ENCODE assay signal across 27 cellular contexts in the genomic region with DNA sequence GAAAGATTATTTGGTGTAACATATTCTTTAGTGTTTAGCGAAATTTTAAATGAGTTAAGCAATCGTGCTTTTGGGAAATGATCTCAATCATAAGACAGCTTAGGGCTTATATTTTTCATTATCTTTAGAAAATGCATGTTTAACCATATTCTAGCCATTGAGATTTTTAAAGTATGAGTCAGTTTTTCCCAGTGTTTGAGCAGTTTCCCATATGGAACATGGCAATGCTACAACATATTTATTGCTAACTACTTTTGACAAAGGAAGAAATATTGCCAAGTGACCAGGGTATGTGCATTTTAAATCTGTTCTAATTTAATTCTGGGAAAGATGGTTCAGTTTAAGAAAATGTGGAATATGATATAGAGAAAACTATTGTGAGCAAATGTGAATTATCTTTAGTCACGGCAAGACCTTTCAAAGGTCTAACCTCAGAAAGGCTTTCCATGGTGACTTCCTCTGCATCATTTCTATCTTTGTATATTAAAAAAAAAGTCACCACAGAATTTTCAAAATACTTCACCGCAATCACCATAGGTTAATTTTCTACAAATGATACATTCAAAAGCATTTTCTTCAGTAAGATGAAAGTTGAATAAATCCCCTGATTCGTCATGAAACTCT.
"Had no signal": no experiment of that assay in that cellular context is flagged by ENCODE, and none has a peak within 500 bp of the region (broad histone marks: within the 10 kb centered on the region; RNA-seq: fewer than 3 reads in every experiment).

No MANE protein-coding gene starts in this region.

- H3K36me3 ChIP-seq: gastrocnemius medialis, left ventricle myocardium inferior, vagina had no signal

- H3K4me3 ChIP-seq: body of pancreas, coronary artery, gastrocnemius medialis, hepatocyte, left ventricle myocardium inferior, lung, mucosa of descending colon, skin epidermis, testis, vagina had no signal

- H3K27me3 ChIP-seq: body of pancreas, gastrocnemius medialis, hepatocyte, testis, vagina had no signal

- H3K27ac ChIP-seq: body of pancreas, coronary artery, gastrocnemius medialis, hepatocyte, left ventricle myocardium inferior, skin epidermis, testis, vagina had no signal

- DNase-seq: activated CD4-positive, alpha-beta memory T cell treated with anti-CD3 and anti-CD28 coated beads for 36 hours; activated CD4-positive, alpha-beta T cell treated with anti-CD3 and anti-CD28 coated beads, Interleukin-2, amount 10 ng/mL, durations not matched to agents 24 days and 14 days; activated CD4-positive, CD25-positive, alpha-beta regulatory T cell treated with anti-CD3 and anti-CD28 coated beads, Interleukin-2, amount 50 U/mL, for 72 hours; activated CD8-positive, alpha-beta memory T cell treated with anti-CD3 and anti-CD28 coated beads, Interleukin-2, amount 50 U/mL, for 4 hours; activated gamma-delta T cell treated with Interleukin-2 at 50 U/mL for 16 hours; activated naive CD4-positive, alpha-beta T cell treated with anti-CD3 and anti-CD28 coated beads, Interleukin-2, amount 50 U/mL, for 16 hours; activated naive CD8-positive, alpha-beta T cell treated with anti-CD3 and anti-CD28 coated beads, Interleukin-2, amount 50 U/mL, for 24 hours; activated T-cell treated with anti-CD3 and anti-CD28 coated beads, Interleukin-2, amount 50 U/mL, for 1 hour; anterior cingulate cortex; body of pancreas; gastrocnemius medialis; islet precursor cell; left ventricle myocardium inferior; mucosa of descending colon; stimulated activated CD4-positive, alpha-beta T cell treated with anti-CD3 and anti-CD28 coated beads, Interleukin-12 subunit alpha, Interleukin-12 subunit beta, amount 100 ng/mL, for 4 hours; stimulated activated CD4-positive, alpha-beta T cell treated with anti-CD3 and anti-CD28 coated beads, Interleukin-4, amount 100 ng/mL, for 1 hour; stimulated activated naive CD8-positive, alpha-beta T cell treated with anti-CD3 and anti-CD28 coated beads, Interleukin-15, Interleukin-2, amounts not matched to agents 100 U/mL and 50 U/mL, for 24 hours; T-helper 9 cell; testis; trophoblast cell had no signal

- H3K9me3 ChIP-seq: body of pancreas, gastrocnemius medialis, mucosa of descending colon, testis, vagina had no signal

- FAIRE-seq: endothelial cell of umbilical vein, TTC549 had no signal

- H3K4me1 ChIP-seq: body of pancreas, gastrocnemius medialis, left ventricle myocardium inferior, testis, vagina had no signal
